9 cellular contexts compared by ENCODE assay signal in the genomic region with DNA sequence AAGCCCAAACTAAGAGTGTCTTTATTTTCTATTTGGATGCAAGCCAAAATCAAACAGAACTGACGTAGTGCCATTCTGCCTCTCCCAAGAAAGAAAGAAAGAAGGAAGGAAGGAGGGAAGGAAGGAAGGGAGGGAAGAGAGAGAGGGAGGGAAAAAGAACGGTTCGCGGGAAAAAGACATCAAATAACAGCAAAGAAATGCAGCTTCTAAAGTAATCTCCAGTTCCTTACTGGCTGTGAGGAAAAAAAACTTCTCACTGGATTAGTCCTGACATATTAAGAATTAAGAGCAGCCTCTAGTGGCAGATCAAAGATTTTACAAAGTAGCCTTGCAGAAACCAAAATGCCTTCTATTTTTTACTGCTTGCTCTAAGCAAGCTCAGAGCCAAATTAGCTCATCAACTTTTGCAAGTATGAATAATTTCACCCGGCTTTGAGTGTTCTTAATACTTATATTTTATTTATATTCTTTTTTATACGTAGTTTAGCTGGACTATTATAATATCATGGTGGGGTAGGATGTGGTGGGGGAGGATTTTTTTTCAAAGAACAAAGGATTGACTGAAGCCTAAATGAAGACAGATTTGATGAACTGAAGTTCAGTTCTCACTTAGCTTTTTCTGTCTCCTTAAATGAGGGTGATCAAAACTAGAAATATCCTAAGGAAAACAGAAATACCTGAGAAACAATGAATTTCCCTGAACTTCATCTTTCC. TPM values are rescaled to one million over a fixed set of nuclear protein-coding genes. Genes with fewer than 3 reads are reported as not detected.
DNase-seq lines count a peak whose midpoint lies in the region; ATAC-seq and TF ChIP-seq lines count a peak whose summit lies in the region.
"Had no signal": no experiment of that assay in that cellular context is flagged by ENCODE, and none has a peak within 500 bp of the region (broad histone marks: within the 10 kb centered on the region; RNA-seq: fewer than 3 reads in every experiment).

No MANE protein-coding gene starts in this region.

- H3K27me3 ChIP-seq in CD8-positive, alpha-beta memory T cell (ENCODE audit: insufficient read depth, low read length, poor library complexity, severe bottlenecking) = no peaks in the 10 kb centered on the region
- H3K27me3 ChIP-seq: SJSA1 had no signal

- H3K9me3 Mint-ChIP-seq in mesothelial cell of epicardium = peaks cover 3% of the 10 kb centered on the region
- no peaks in the 10 kb centered on the region for H3K9me3 Mint-ChIP-seq in activated T-helper 2 cell treated with anti-CD3 and anti-CD28 coated beads, Interferon-gamma antibody, Interleukin-2, Interleukin-4, amounts not matched to agents 10 μg/mL and 5 μg/mL and 100 μg/mL, durations not matched to agents 14 hours and 24 hours and 36 hours
- peaks cover 0 to 5% (median 0%) of the 10 kb centered on the region in 5 donors for H3K9me3 Mint-ChIP-seq in CD8-positive, alpha-beta memory T cell
- H3K9me3 Mint-ChIP-seq in activated naive CD8-positive, alpha-beta T cell treated with anti-CD3 and anti-CD28 coated beads, Interleukin-2, amount 50 U/mL, for 24 hours = peaks cover 3% of the 10 kb centered on the region

- TF ChIP-seq CTCF in NB4 (IDR thresholded peaks at IDR 0.05; ENCODE audit: low read depth, low read length) = peak; percentile 17
- TF ChIP-seq CTCF in mesothelial cell of epicardium (IDR thresholded peaks at IDR 0.05; ENCODE audit: unreplicated experiment) = peak; percentile 39

- no peaks in the 10 kb centered on the region for H3K9me3 ChIP-seq in CD8-positive, alpha-beta memory T cell (ENCODE audit: low read length)
- H3K9me3 ChIP-seq: SJSA1 had no signal

- no peak overlapping the region for H3K4me3 ChIP-seq in NB4 (ENCODE audit: low read depth, low read length)
- H3K4me3 ChIP-seq in CD8-positive, alpha-beta memory T cell (ENCODE audit: low read length) = no peak overlapping the region
- H3K4me3 ChIP-seq: SJSA1 had no signal

- intact Hi-C loops in activated T-helper 2 cell treated with anti-CD3 and anti-CD28 coated beads, Interferon-gamma antibody, Interleukin-2, Interleukin-4, amounts not matched to agents 10 μg/mL and 5 μg/mL and 100 μg/mL, durations not matched to agents 14 hours and 24 hours and 36 hours (cut with micrococcal nuclease) = no loop called here

- H3K4me1 Mint-ChIP-seq in mesothelial cell of epicardium = peaks cover 4% of the 10 kb centered on the region
- no peaks in the 10 kb centered on the region for H3K4me1 Mint-ChIP-seq in activated T-helper 2 cell treated with anti-CD3 and anti-CD28 coated beads, Interferon-gamma antibody, Interleukin-2, Interleukin-4, amounts not matched to agents 10 μg/mL and 5 μg/mL and 100 μg/mL, durations not matched to agents 14 hours and 24 hours and 36 hours (ENCODE audit: low read depth)
- no peaks in the 10 kb centered on the region for H3K4me1 Mint-ChIP-seq in CD8-positive, alpha-beta memory T cell
- no peaks in the 10 kb centered on the region for H3K4me1 Mint-ChIP-seq in activated naive CD8-positive, alpha-beta T cell treated with anti-CD3 and anti-CD28 coated beads, Interleukin-2, amount 50 U/mL, for 24 hours

- DNase-seq in GF-D8 (lab: John Stamatoyannopoulos, UW) (peak; percentile 1), NB4 (ENCODE audit: low read depth) (peak; percentile 17), cerebellar cortex (ENCODE audit: low spot score) (peak; percentile 10), mesothelial cell of epicardium (ENCODE audit: low spot score in 2 of 2, unreplicated experiment in 2 of 2) (no peak)
- no peak for DNase-seq in activated T-helper 2 cell treated with anti-CD3 and anti-CD28 coated beads, Interferon-gamma antibody, Interleukin-2, Interleukin-4, amounts not matched to agents 10 μg/mL and 5 μg/mL and 100 μg/mL, durations not matched to agents 14 hours and 24 hours and 36 hours (ENCODE audit: low spot score)
- no peak for DNase-seq in CD8-positive, alpha-beta memory T cell
- DNase-seq in activated naive CD8-positive, alpha-beta T cell treated with anti-CD3 and anti-CD28 coated beads, Interleukin-2, amount 50 U/mL, for 24 hours = no peak
- DNase-seq in activated CD4-positive, alpha-beta T cell treated with anti-CD3 and anti-CD28 coated beads for 4 hours = no peak

- no peak overlapping the region for H3K27ac ChIP-seq in CD8-positive, alpha-beta memory T cell (ENCODE audit: low read depth, low read length)
- H3K27ac ChIP-seq: SJSA1 had no signal

- no peaks in the 10 kb centered on the region for H3K27me3 Mint-ChIP-seq in mesothelial cell of epicardium (ENCODE audit: low read depth)
- H3K27me3 Mint-ChIP-seq in activated T-helper 2 cell treated with anti-CD3 and anti-CD28 coated beads, Interferon-gamma antibody, Interleukin-2, Interleukin-4, amounts not matched to agents 10 μg/mL and 5 μg/mL and 100 μg/mL, durations not matched to agents 14 hours and 24 hours and 36 hours (ENCODE audit: low read depth) = no peaks in the 10 kb centered on the region
- peaks cover 6 to 9% of the 10 kb centered on the region in 2 donors for H3K27me3 Mint-ChIP-seq in CD8-positive, alpha-beta memory T cell
- peaks cover 12% of the 10 kb centered on the region for H3K27me3 Mint-ChIP-seq in activated naive CD8-positive, alpha-beta T cell treated with anti-CD3 and anti-CD28 coated beads, Interleukin-2, amount 50 U/mL, for 24 hours

- H3K36me3 Mint-ChIP-seq in mesothelial cell of epicardium = peaks cover 3% of the 10 kb centered on the region
- H3K36me3 Mint-ChIP-seq in activated T-helper 2 cell treated with anti-CD3 and anti-CD28 coated beads, Interferon-gamma antibody, Interleukin-2, Interleukin-4, amounts not matched to agents 10 μg/mL and 5 μg/mL and 100 μg/mL, durations not matched to agents 14 hours and 24 hours and 36 hours (ENCODE audit: low read depth) = no peaks in the 10 kb centered on the region
- no peaks in the 10 kb centered on the region for H3K36me3 Mint-ChIP-seq in CD8-positive, alpha-beta memory T cell
- no peaks in the 10 kb centered on the region for H3K36me3 Mint-ChIP-seq in activated naive CD8-positive, alpha-beta T cell treated with anti-CD3 and anti-CD28 coated beads, Interleukin-2, amount 50 U/mL, for 24 hours (ENCODE audit: low read depth)

- no peak overlapping the region for H3K27ac Mint-ChIP-seq in mesothelial cell of epicardium
- no peak overlapping the region for H3K27ac Mint-ChIP-seq in activated T-helper 2 cell treated with anti-CD3 and anti-CD28 coated beads, Interferon-gamma antibody, Interleukin-2, Interleukin-4, amounts not matched to agents 10 μg/mL and 5 μg/mL and 100 μg/mL, durations not matched to agents 14 hours and 24 hours and 36 hours
- no peak overlapping the region for H3K27ac Mint-ChIP-seq in CD8-positive, alpha-beta memory T cell
- no peak overlapping the region for H3K27ac Mint-ChIP-seq in activated naive CD8-positive, alpha-beta T cell treated with anti-CD3 and anti-CD28 coated beads, Interleukin-2, amount 50 U/mL, for 24 hours

- no peaks in the 10 kb centered on the region for H3K36me3 ChIP-seq in CD8-positive, alpha-beta memory T cell (ENCODE audit: insufficient read depth, low read length)
- H3K36me3 ChIP-seq: SJSA1 had no signal

- POLR2A ChIA-PET in CD8-positive, alpha-beta memory T cell (lab: Charles Lee) = no interaction called here

- CTCF ChIA-PET in CD8-positive, alpha-beta memory T cell (lab: Charles Lee) = no interaction called here

- ATAC-seq in activated naive CD8-positive, alpha-beta T cell treated with anti-CD3 and anti-CD28 coated beads, Interleukin-2, amount 50 U/mL, for 24 hours = no peak

- H3K4me1 ChIP-seq in CD8-positive, alpha-beta memory T cell (ENCODE audit: insufficient read depth, low read length) = no peaks in the 10 kb centered on the region

- peak overlapping the region; percentile 33 for H3K4me3 Mint-ChIP-seq in mesothelial cell of epicardium
- H3K4me3 Mint-ChIP-seq in activated T-helper 2 cell treated with anti-CD3 and anti-CD28 coated beads, Interferon-gamma antibody, Interleukin-2, Interleukin-4, amounts not matched to agents 10 μg/mL and 5 μg/mL and 100 μg/mL, durations not matched to agents 14 hours and 24 hours and 36 hours (ENCODE audit: low read depth) = no peak overlapping the region
- no peak overlapping the region for H3K4me3 Mint-ChIP-seq in CD8-positive, alpha-beta memory T cell
- no peak overlapping the region for H3K4me3 Mint-ChIP-seq in activated naive CD8-positive, alpha-beta T cell treated with anti-CD3 and anti-CD28 coated beads, Interleukin-2, amount 50 U/mL, for 24 hours

- no peak for TF ChIP-seq POLR2A in NB4 (IDR thresholded peaks at IDR 0.05; ENCODE audit: extremely low read depth, insufficient read length)

RNA-seq across cellular contexts. Expression of gene PITX2, which starts 36.6 kb away (rescaled TPM):
- 88.7 to 99.3 TPM (median 95.5 TPM) in 3 replicates for total RNA-seq in mesothelial cell of epicardium
- total RNA-seq in activated T-helper 2 cell treated with anti-CD3 and anti-CD28 coated beads, Interferon-gamma antibody, Interleukin-2, Interleukin-4, amounts not matched to agents 10 μg/mL and 5 μg/mL and 100 μg/mL, durations not matched to agents 14 hours and 24 hours and 36 hours = not detected in 2 replicates
- total RNA-seq in CD8-positive, alpha-beta memory T cell = not detected
- not detected for polyA plus RNA-seq in CD8-positive, alpha-beta memory T cell

Comparison
In these comparisons a context has a peak if more than half of its experiments do, and no peak if none do; other contexts are left out.
1. DNase-seq: peak in GF-D8 (single experiment), NB4 (single experiment) and cerebellar cortex (single experiment); none in mesothelial cell of epicardium (0 of 2), activated T-helper 2 cell treated with anti-CD3 and anti-CD28 coated beads, Interferon-gamma antibody, Interleukin-2, Interleukin-4, amounts not matched to agents 10 μg/mL and 5 μg/mL and 100 μg/mL, durations not matched to agents 14 hours and 24 hours and 36 hours (single experiment), CD8-positive, alpha-beta memory T cell (0 of 5), activated naive CD8-positive, alpha-beta T cell treated with anti-CD3 and anti-CD28 coated beads, Interleukin-2, amount 50 U/mL, for 24 hours (single experiment) and activated CD4-positive, alpha-beta T cell treated with anti-CD3 and anti-CD28 coated beads for 4 hours (0 of 2).
2. RNA of gene PITX2, which starts 36.6 kb away (total RNA-seq): 88.7 to 99.3 TPM in mesothelial cell of epicardium; not detected in activated T-helper 2 cell treated with anti-CD3 and anti-CD28 coated beads, Interferon-gamma antibody, Interleukin-2, Interleukin-4, amounts not matched to agents 10 μg/mL and 5 μg/mL and 100 μg/mL, durations not matched to agents 14 hours and 24 hours and 36 hours and not detected in CD8-positive, alpha-beta memory T cell; every median in the first group is over 10 times any median in the second.